ENCODE assay signal across 17 cellular contexts in genomic region chr4:78171482-78171881, GRCh38.
"Had no signal": no experiment of that assay in that cellular context is flagged by ENCODE, and none has a peak within 500 bp of the region (broad histone marks: within the 10 kb centered on the region; RNA-seq: fewer than 3 reads in every experiment).

No MANE protein-coding gene starts in this region.

- H3K4me1 ChIP-seq: adrenal gland, gastrocnemius medialis, heart right ventricle, testis, upper lobe of right lung had no signal

- H3K27ac Mint-ChIP-seq: activated CD4-positive, alpha-beta memory T cell treated with anti-CD3 and anti-CD28 coated beads, Interleukin-2, amount 10 ng/mL, durations not matched to agents 7 days and 5 days; activated CD4-positive, alpha-beta T cell treated with anti-CD3 and anti-CD28 coated beads for 36 hours; activated T-cell treated with anti-CD3 and anti-CD28 coated beads, Interleukin-2, amount 50 U/mL, for 24 hours; memory B cell; naive thymus-derived CD8-positive, alpha-beta T cell had no signal

- DNase-seq: activated CD4-positive, alpha-beta memory T cell treated with anti-CD3 and anti-CD28 coated beads, Interleukin-2, amount 10 ng/mL, durations not matched to agents 7 days and 5 days; activated CD4-positive, alpha-beta T cell treated with anti-CD3 and anti-CD28 coated beads for 36 hours; activated naive CD4-positive, alpha-beta T cell treated with anti-CD3 and anti-CD28 coated beads, Interleukin-2, amount 50 U/mL, for 16 hours; activated T-cell treated with anti-CD3 and anti-CD28 coated beads, Interleukin-2, amount 50 U/mL, for 24 hours; adrenal gland; gastrocnemius medialis; heart right ventricle; kidney glomerular epithelial cell; left ventricle myocardium superior; naive thymus-derived CD8-positive, alpha-beta T cell; stimulated activated CD4-positive, alpha-beta T cell treated with anti-CD3 and anti-CD28 coated beads, Interleukin-4, amount 100 ng/mL, for 4 hours; stomach; testis; upper lobe of right lung had no signal

- H3K9me3 ChIP-seq: adrenal gland, gastrocnemius medialis, heart right ventricle, stomach, testis, upper lobe of right lung had no signal

- H3K9me3 Mint-ChIP-seq: activated CD4-positive, alpha-beta memory T cell treated with anti-CD3 and anti-CD28 coated beads, Interleukin-2, amount 10 ng/mL, durations not matched to agents 7 days and 5 days; activated T-cell treated with anti-CD3 and anti-CD28 coated beads, Interleukin-2, amount 50 U/mL, for 24 hours; memory B cell had no signal

- H3K4me3 ChIP-seq: adrenal gland, cardiac muscle cell, gastrocnemius medialis, heart right ventricle, skin epidermis, stomach, testis, upper lobe of right lung had no signal

- H3K36me3 ChIP-seq: adrenal gland, cardiac muscle cell, gastrocnemius medialis, heart right ventricle, stomach, upper lobe of right lung had no signal

- ATAC-seq: activated CD4-positive, alpha-beta T cell treated with anti-CD3 and anti-CD28 coated beads for 36 hours; gastrocnemius medialis; heart right ventricle; left ventricle myocardium superior; naive thymus-derived CD8-positive, alpha-beta T cell; upper lobe of right lung had no signal

- H3K4me3 Mint-ChIP-seq: activated CD4-positive, alpha-beta memory T cell treated with anti-CD3 and anti-CD28 coated beads, Interleukin-2, amount 10 ng/mL, durations not matched to agents 7 days and 5 days; activated CD4-positive, alpha-beta T cell treated with anti-CD3 and anti-CD28 coated beads for 36 hours; activated T-cell treated with anti-CD3 and anti-CD28 coated beads, Interleukin-2, amount 50 U/mL, for 24 hours; memory B cell; naive thymus-derived CD8-positive, alpha-beta T cell had no signal

- H3K36me3 Mint-ChIP-seq: memory B cell; naive thymus-derived CD8-positive, alpha-beta T cell had no signal

- H3K27ac ChIP-seq: adrenal gland, cardiac muscle cell, gastrocnemius medialis, heart right ventricle, skin epidermis, stomach, testis, upper lobe of right lung had no signal

- H3K27me3 ChIP-seq: adrenal gland, cardiac muscle cell, gastrocnemius medialis, heart right ventricle, stomach, testis, upper lobe of right lung had no signal

- H3K4me1 Mint-ChIP-seq: activated CD4-positive, alpha-beta T cell treated with anti-CD3 and anti-CD28 coated beads for 36 hours had no signal
